Comparison of ENCODE assay signal across 24 cellular contexts in genomic region chr1:75202751-75203150, GRCh38.
"Had no signal": no experiment of that assay in that cellular context is flagged by ENCODE, and none has a peak within 500 bp of the region (broad histone marks: within the 10 kb centered on the region; RNA-seq: fewer than 3 reads in every experiment).

No MANE protein-coding gene starts in this region.

- H3K4me1 Mint-ChIP-seq: endodermal cell, mesothelial cell of epicardium had no signal

- H3K4me3 Mint-ChIP-seq: dendritic cell treated with granulocyte-macrophage colony-stimulating factor and Interleukin-4, amounts not matched to agents 40 ng/mL and 50 ng/mL, for 4 days; effector memory CD8-positive, alpha-beta T cell; endodermal cell; mesothelial cell of epicardium had no signal

- H3K27ac Mint-ChIP-seq: dendritic cell treated with granulocyte-macrophage colony-stimulating factor and Interleukin-4, amounts not matched to agents 40 ng/mL and 50 ng/mL, for 4 days; effector memory CD8-positive, alpha-beta T cell; endodermal cell; mesothelial cell of epicardium had no signal

- DNase-seq: colonic mucosa; cortex of kidney; effector CD8-positive, alpha-beta T cell; effector memory CD8-positive, alpha-beta T cell; endodermal cell; erythroblast; esophagus squamous epithelium; foreskin fibroblast; foreskin melanocyte; gastrocnemius medialis; glutamatergic neuron; head of caudate nucleus; heart right ventricle; hippocampal formation; left cardiac atrium; left lung; left ventricle myocardium superior; lower lobe of right lung; mesenchymal stem cell; mucosa of descending colon had no signal

- H3K9me3 ChIP-seq: colonic mucosa, esophagus squamous epithelium, gastrocnemius medialis, heart right ventricle, left lung, lower lobe of right lung, mucosa of descending colon had no signal

- H3K27me3 ChIP-seq: colonic mucosa, esophagus squamous epithelium, gastrocnemius medialis, left lung had no signal

- H3K27me3 Mint-ChIP-seq: dendritic cell treated with granulocyte-macrophage colony-stimulating factor and Interleukin-4, amounts not matched to agents 40 ng/mL and 50 ng/mL, for 4 days; effector memory CD8-positive, alpha-beta T cell had no signal

- H3K4me1 ChIP-seq: colonic mucosa, esophagus squamous epithelium, gastrocnemius medialis, heart right ventricle, left lung, lower lobe of right lung had no signal

- H3K36me3 Mint-ChIP-seq: mesothelial cell of epicardium had no signal

- H3K4me3 ChIP-seq: colonic mucosa, esophagus squamous epithelium, gastrocnemius medialis, heart right ventricle, left lung, lower lobe of right lung, mucosa of descending colon had no signal

- H3K9me3 Mint-ChIP-seq: dendritic cell treated with granulocyte-macrophage colony-stimulating factor and Interleukin-4, amounts not matched to agents 40 ng/mL and 50 ng/mL, for 4 days; endodermal cell; mesothelial cell of epicardium had no signal

- H3K27ac ChIP-seq: colonic mucosa, epithelial cell of prostate, esophagus squamous epithelium, gastrocnemius medialis, heart right ventricle, left lung, lower lobe of right lung had no signal

- ATAC-seq: effector memory CD8-positive, alpha-beta T cell; esophagus mucosa; gastrocnemius medialis; heart right ventricle; left ventricle myocardium superior; mucosa of descending colon had no signal

- H3K36me3 ChIP-seq: colonic mucosa, esophagus squamous epithelium, gastrocnemius medialis, heart right ventricle, left lung, lower lobe of right lung had no signal
